In the genomic region with DNA sequence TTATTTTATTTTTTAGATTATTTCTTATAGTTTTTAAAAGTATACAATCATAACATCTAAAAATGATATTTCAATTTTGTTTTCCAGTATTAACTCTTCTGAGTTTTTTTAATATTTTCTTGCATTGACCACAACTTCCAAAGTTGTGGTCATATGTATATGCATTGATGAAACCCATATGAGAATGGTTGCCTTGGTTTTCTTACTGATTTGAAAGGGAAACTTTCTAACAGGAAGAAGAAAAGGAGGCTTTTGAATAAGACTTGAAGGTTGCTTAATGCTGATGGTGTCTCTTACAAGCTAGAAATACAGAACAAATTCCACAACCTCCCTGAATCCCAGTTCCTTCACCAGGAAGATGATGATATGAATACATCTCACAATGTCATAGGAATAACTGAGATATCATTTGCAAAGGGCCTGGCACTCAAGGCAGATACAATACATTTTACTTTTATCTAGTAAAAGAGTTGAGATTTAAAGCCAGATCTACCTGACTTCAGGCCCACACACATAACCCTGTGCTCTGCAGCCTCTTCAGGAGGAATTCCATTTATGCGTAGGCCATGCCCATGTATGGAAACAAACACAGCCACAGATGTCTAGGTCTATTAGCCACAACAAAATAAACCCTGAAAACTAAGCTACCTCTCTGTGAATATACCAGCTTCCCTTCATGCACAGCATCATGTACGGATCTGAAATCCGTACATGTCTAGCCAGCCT, we compare ENCODE assay signal across 14 cellular contexts.
DNase-seq lines count a peak whose midpoint lies in the region; ATAC-seq and TF ChIP-seq lines count a peak whose summit lies in the region.
"Had no signal": no experiment of that assay in that cellular context is flagged by ENCODE, and none has a peak within 500 bp of the region (broad histone marks: within the 10 kb centered on the region; RNA-seq: fewer than 3 reads in every experiment).

No MANE protein-coding gene starts in this region.

- H3K4me2 ChIP-seq in parathyroid adenoma (ENCODE audit: low read length): no peak overlapping the region

- H3K9me3 ChIP-seq in parathyroid adenoma (ENCODE audit: control insufficient read depth, low read length): no peaks in the 10 kb centered on the region
- H3K9me3 ChIP-seq: lower lobe of right lung had no signal

- H3K4me3 Mint-ChIP-seq in activated T-cell treated with anti-CD3 and anti-CD28 coated beads, Interleukin-2, amount 50 U/mL, for 24 hours: no peak overlapping the region
- H3K4me3 Mint-ChIP-seq in IgD-negative memory B cell: peak overlapping the region in 1 of 4 donors; percentile 15
- no peak overlapping the region for H3K4me3 Mint-ChIP-seq in activated naive CD8-positive, alpha-beta T cell

- peaks cover 29% of the 10 kb centered on the region for H3K4me1 ChIP-seq in parathyroid adenoma

- H2AFZ ChIP-seq in parathyroid adenoma: peak overlapping the region; percentile 6

- H3K27me3 Mint-ChIP-seq in activated T-cell treated with anti-CD3 and anti-CD28 coated beads, Interleukin-2, amount 50 U/mL, for 24 hours: no peaks in the 10 kb centered on the region
- no peaks in the 10 kb centered on the region for H3K27me3 Mint-ChIP-seq in IgD-negative memory B cell
- no peaks in the 10 kb centered on the region for H3K27me3 Mint-ChIP-seq in activated naive CD8-positive, alpha-beta T cell

- TF ChIP-seq CTCF in parathyroid adenoma (IDR thresholded peaks at IDR 0.05): no peak

- H3K27ac Mint-ChIP-seq in activated T-cell treated with anti-CD3 and anti-CD28 coated beads, Interleukin-2, amount 50 U/mL, for 24 hours: peak overlapping the region; percentile 85
- H3K27ac Mint-ChIP-seq in IgD-negative memory B cell: peak overlapping the region in 2 of 3 donors; percentile 45 to 58
- peak overlapping the region; percentile 84 for H3K27ac Mint-ChIP-seq in activated naive CD8-positive, alpha-beta T cell

- H3K4me3 ChIP-seq in parathyroid adenoma (ENCODE audit: low read depth, low read length): no peak overlapping the region
- H3K4me3 ChIP-seq: lower lobe of right lung had no signal

- H3K27ac ChIP-seq in parathyroid adenoma: no peak overlapping the region
- H3K27ac ChIP-seq: lower lobe of right lung had no signal

- H3K79me2 ChIP-seq in parathyroid adenoma: no peaks in the 10 kb centered on the region

- H3K27me3 ChIP-seq in parathyroid adenoma (ENCODE audit: control insufficient read depth, insufficient read depth, low read length): no peaks in the 10 kb centered on the region

- no peak for DNase-seq in activated T-cell treated with anti-CD3 and anti-CD28 coated beads, Interleukin-2, amount 50 U/mL, for 24 hours
- DNase-seq in activated T-cell treated with anti-CD3 and anti-CD28 coated beads, Interleukin-2, amount 50 U/mL, for 1 hour: no peak
- DNase-seq in germinal center (ENCODE audit: low spot score) (no peak), NCI-H2029 (lab: John Stamatoyannopoulos, UW) (no peak)
- DNase-seq: DMS79, glutamatergic neuron, Kasumi-1, lower lobe of right lung, occipital lobe, T1000 had no signal

- H3K4me1 Mint-ChIP-seq in activated T-cell treated with anti-CD3 and anti-CD28 coated beads, Interleukin-2, amount 50 U/mL, for 24 hours (ENCODE audit: low read depth): peaks cover 54% of the 10 kb centered on the region
- peaks cover 46 to 55% (median 49%) of the 10 kb centered on the region in 3 donors for H3K4me1 Mint-ChIP-seq in IgD-negative memory B cell
- peaks cover 49% of the 10 kb centered on the region for H3K4me1 Mint-ChIP-seq in activated naive CD8-positive, alpha-beta T cell (ENCODE audit: low read depth)

- no peak overlapping the region for H3K9ac ChIP-seq in parathyroid adenoma

- H3K9me3 Mint-ChIP-seq in activated T-cell treated with anti-CD3 and anti-CD28 coated beads, Interleukin-2, amount 50 U/mL, for 24 hours: peaks cover 4% of the 10 kb centered on the region
- peaks cover 0 to 4% (median 0%) of the 10 kb centered on the region in 3 donors for H3K9me3 Mint-ChIP-seq in IgD-negative memory B cell
- no peaks in the 10 kb centered on the region for H3K9me3 Mint-ChIP-seq in activated naive CD8-positive, alpha-beta T cell (ENCODE audit: low read depth)

- no peaks in the 10 kb centered on the region for H3K36me3 Mint-ChIP-seq in activated T-cell treated with anti-CD3 and anti-CD28 coated beads, Interleukin-2, amount 50 U/mL, for 24 hours (ENCODE audit: low read depth)
- peaks cover 6% of the 10 kb centered on the region for H3K36me3 Mint-ChIP-seq in IgD-negative memory B cell
- no peaks in the 10 kb centered on the region for H3K36me3 Mint-ChIP-seq in activated naive CD8-positive, alpha-beta T cell

- no peaks in the 10 kb centered on the region for H3K36me3 ChIP-seq in parathyroid adenoma (ENCODE audit: control insufficient read depth, insufficient read depth, low read length)
- H3K36me3 ChIP-seq: lower lobe of right lung had no signal

- no peak for ATAC-seq in GM21447 (IDR thresholded peaks at IDR 0.05; ENCODE audit: unreplicated experiment)
- ATAC-seq: lower lobe of right lung had no signal
